ENCODE assay signal across 12 cellular contexts in genomic region chr6:41426438-41426851, GRCh38.
DNase-seq lines count a peak whose midpoint lies in the region; ATAC-seq and TF ChIP-seq lines count a peak whose summit lies in the region.
"Had no signal": no experiment of that assay in that cellular context is flagged by ENCODE, and none has a peak within 500 bp of the region (broad histone marks: within the 10 kb centered on the region; RNA-seq: fewer than 3 reads in every experiment).

No MANE protein-coding gene starts in this region.

- no peak overlapping the region for H3K27ac Mint-ChIP-seq in CD8-positive, alpha-beta T cell
- H3K27ac Mint-ChIP-seq in WTC11 = no peak overlapping the region
- no peak overlapping the region for H3K27ac Mint-ChIP-seq in naive thymus-derived CD8-positive, alpha-beta T cell
- H3K27ac Mint-ChIP-seq: dendritic cell treated with granulocyte-macrophage colony-stimulating factor and Interleukin-4, amounts not matched to agents 40 ng/mL and 50 ng/mL, for 4 days had no signal

- DNase-seq in CD8-positive, alpha-beta T cell = peak in 1 of 7 experiments; percentile 15
- DNase-seq in GM12865 (ENCODE audit: low read depth) = peak; percentile 43
- peak; percentile 44 for DNase-seq in WTC11 (ENCODE audit: low spot score)
- peak in 1 of 10 donors; percentile 35 for DNase-seq in naive thymus-derived CD8-positive, alpha-beta T cell
- DNase-seq in stimulated activated CD8-positive, alpha-beta memory T cell treated with anti-CD3 and anti-CD28 coated beads, Interleukin-4, amount 100 ng/mL, for 48 hours = no peak
- no peak for DNase-seq in GF-D8 (lab: John Stamatoyannopoulos, UW)
- DNase-seq in GM10266 (ENCODE audit: extremely low spot score) = no peak
- DNase-seq: activated gamma-delta T cell, DMS79 treated with DMSO at 0.1 percent for 48 hours, lower lobe of right lung, NCI-H2171 had no signal

- H3K4me1 ChIP-seq in CD8-positive, alpha-beta T cell (ENCODE audit: insufficient read depth, low read length) = peaks cover 32% of the 10 kb centered on the region

- CTCF ChIA-PET in CD8-positive, alpha-beta T cell (lab: Charles Lee) = interaction anchor here (0.8 to 9.5 kb wide), 12 partner anchors 9 to 257 kb away, joined by 3 to 160 read pairs (median 4); no protein-coding TSS in a partner anchor
- CTCF ChIA-PET in WTC11 (lab: Charles Lee) = interaction anchor here (0.6 to 10.7 kb wide), 29 partner anchors 10 to 618 kb away, joined by 3 to 108 read pairs (median 5); no protein-coding TSS in a partner anchor

- no peak overlapping the region for H3K4me3 Mint-ChIP-seq in CD8-positive, alpha-beta T cell
- no peak overlapping the region for H3K4me3 Mint-ChIP-seq in WTC11
- H3K4me3 Mint-ChIP-seq in naive thymus-derived CD8-positive, alpha-beta T cell = no peak overlapping the region
- H3K4me3 Mint-ChIP-seq: dendritic cell treated with granulocyte-macrophage colony-stimulating factor and Interleukin-4, amounts not matched to agents 40 ng/mL and 50 ng/mL, for 4 days had no signal

- intact Hi-C loops in CD8-positive, alpha-beta T cell (cut with DNase I, micrococcal nuclease) = loop anchor here (1.0 kb wide), 1 partner anchor 120 kb away; the partner anchor contains the start of gene FOXP4 (in 2 of the 2)

- no peak overlapping the region for H3K4me3 ChIP-seq in CD8-positive, alpha-beta T cell (ENCODE audit: low read depth, low read length)
- H3K4me3 ChIP-seq in GM12865 (ENCODE audit: low read depth, low read length) = no peak overlapping the region
- H3K4me3 ChIP-seq: lower lobe of right lung had no signal

- H3K36me3 ChIP-seq in CD8-positive, alpha-beta T cell (ENCODE audit: insufficient read depth, low read length) = no peaks in the 10 kb centered on the region
- H3K36me3 ChIP-seq: lower lobe of right lung had no signal

- ATAC-seq in CD8-positive, alpha-beta T cell = peak; percentile 37
- peak; percentile 54 for ATAC-seq in WTC11
- peak; percentile 41 to 59 for ATAC-seq in naive thymus-derived CD8-positive, alpha-beta T cell

- no peak overlapping the region for H3K27ac ChIP-seq in CD8-positive, alpha-beta T cell (ENCODE audit: low read depth, low read length)
- H3K27ac ChIP-seq: lower lobe of right lung had no signal

- POLR2A ChIA-PET in CD8-positive, alpha-beta T cell (lab: Charles Lee) = interaction anchor here (1.2 to 1.3 kb wide), 2 partner anchors 9 to 120 kb away, joined by 4 to 5 read pairs; partner anchors contain the start of gene FOXP4
- POLR2A ChIA-PET in WTC11 (lab: Charles Lee) = no interaction called here
- POLR2A ChIA-PET in naive thymus-derived CD8-positive, alpha-beta T cell (lab: Charles Lee) = interaction anchor here (1.0 kb wide), 1 partner anchor 121 kb away, joined by 3 read pairs; no protein-coding TSS in a partner anchor

- no peaks in the 10 kb centered on the region for H3K9me3 ChIP-seq in CD8-positive, alpha-beta T cell (ENCODE audit: low read length)
- H3K9me3 ChIP-seq: lower lobe of right lung had no signal

- H3K9me3 Mint-ChIP-seq in CD8-positive, alpha-beta T cell = no peaks in the 10 kb centered on the region
- no peaks in the 10 kb centered on the region for H3K9me3 Mint-ChIP-seq in WTC11
- H3K9me3 Mint-ChIP-seq in naive thymus-derived CD8-positive, alpha-beta T cell = no peaks in the 10 kb centered on the region
- H3K9me3 Mint-ChIP-seq: dendritic cell treated with granulocyte-macrophage colony-stimulating factor and Interleukin-4, amounts not matched to agents 40 ng/mL and 50 ng/mL, for 4 days had no signal

- TF ChIP-seq CTCF in CD8-positive, alpha-beta T cell (IDR thresholded peaks at IDR 0.05) = no peak
- no peak for TF ChIP-seq CTCF in GM12865 (IDR thresholded peaks at IDR 0.05; ENCODE audit: insufficient read depth, low read depth, low read length, missing control alignments)
- no peak for TF ChIP-seq CTCF in WTC11 (IDR thresholded peaks at IDR 0.05)
- no peak for TF ChIP-seq CTCF in GM10266 (IDR thresholded peaks at IDR 0.05; ENCODE audit: control insufficient read depth, insufficient read depth, low read depth, missing control alignments)

- H3K4me1 Mint-ChIP-seq in CD8-positive, alpha-beta T cell (ENCODE audit: low read depth) = peaks cover 12% of the 10 kb centered on the region
- H3K4me1 Mint-ChIP-seq in WTC11 = peaks cover 22% of the 10 kb centered on the region
- H3K4me1 Mint-ChIP-seq in naive thymus-derived CD8-positive, alpha-beta T cell = peaks cover 5 to 15% (median 12%) of the 10 kb centered on the region in 4 donors

- no peaks in the 10 kb centered on the region for H3K36me3 Mint-ChIP-seq in CD8-positive, alpha-beta T cell
- H3K36me3 Mint-ChIP-seq in WTC11 = no peaks in the 10 kb centered on the region
- no peaks in the 10 kb centered on the region for H3K36me3 Mint-ChIP-seq in naive thymus-derived CD8-positive, alpha-beta T cell

- peaks cover 25% of the 10 kb centered on the region for H3K27me3 Mint-ChIP-seq in CD8-positive, alpha-beta T cell (ENCODE audit: low read depth)
- H3K27me3 Mint-ChIP-seq in WTC11 (ENCODE audit: low read depth) = peaks cover 52% of the 10 kb centered on the region
- peaks cover 22 to 33% (median 28%) of the 10 kb centered on the region in 5 donors for H3K27me3 Mint-ChIP-seq in naive thymus-derived CD8-positive, alpha-beta T cell

- peaks cover 43% of the 10 kb centered on the region for H3K27me3 ChIP-seq in CD8-positive, alpha-beta T cell (ENCODE audit: insufficient read depth, low read length)

TF ChIP-seq in WTC11, 78 proteins besides CTCF, POLR2A, EP300 and RAD21 (continues in another document):
- no peak for TF ChIP-seq EMX1 (CRISPR knock-in tag; IDR thresholded peaks at IDR 0.05)
- TF ChIP-seq PRDM15 (CRISPR knock-in tag; IDR thresholded peaks at IDR 0.05) = no peak
- TF ChIP-seq ARID4B (CRISPR knock-in tag; IDR thresholded peaks at IDR 0.05; ENCODE audit: borderline replicate concordance) = no peak; the same call in 1 of the 2 replicates
- TF ChIP-seq NFYB (CRISPR knock-in tag; conservative IDR thresholded peaks at IDR 0.05; ENCODE audit: low read depth) = no peak
- TF ChIP-seq ZNF138 (CRISPR knock-in tag; conservative IDR thresholded peaks at IDR 0.05) = no peak
- no peak for TF ChIP-seq USF1 (CRISPR knock-in tag; IDR thresholded peaks at IDR 0.05)
- TF ChIP-seq CREB1 (CRISPR knock-in tag; IDR thresholded peaks at IDR 0.05) = no peak

Comparison
In these comparisons a context has a peak if more than half of its experiments do, and no peak if none do; other contexts are left out.
1. DNase-seq: peak in GM12865 (single experiment) and WTC11 (single experiment); none in stimulated activated CD8-positive, alpha-beta memory T cell treated with anti-CD3 and anti-CD28 coated beads, Interleukin-4, amount 100 ng/mL, for 48 hours (single experiment), GF-D8 (single experiment) and GM10266 (single experiment).
2. Peak in every context shown above with its lines, with median percentiles within 50 percentile points of each other: ATAC-seq.